9 cellular contexts compared by ENCODE assay signal in the genomic region with DNA sequence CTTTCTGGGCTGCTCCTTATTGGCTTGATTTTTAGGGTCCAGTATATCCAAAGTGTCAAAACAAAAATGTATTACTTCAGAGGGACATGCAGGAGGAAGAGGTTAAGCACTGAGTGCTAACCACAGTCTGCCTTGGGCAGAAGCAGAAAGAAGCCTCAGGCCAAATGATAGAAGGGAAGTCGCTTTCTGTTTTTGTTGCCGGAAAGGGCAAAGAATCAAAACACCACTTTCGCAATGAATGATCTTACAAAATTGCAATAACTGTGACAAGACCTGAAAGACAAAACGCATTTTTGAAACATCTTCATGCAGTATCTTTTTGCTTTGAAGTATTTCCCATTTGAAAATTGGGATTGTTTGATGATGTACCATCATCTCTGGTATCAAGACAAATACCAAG.
A peak's percentile ranks its signal among the peaks of the same experiment; 100 is the strongest.
DNase-seq lines count a peak whose midpoint lies in the region; ATAC-seq and TF ChIP-seq lines count a peak whose summit lies in the region.
"Had no signal": no experiment of that assay in that cellular context is flagged by ENCODE, and none has a peak within 500 bp of the region (broad histone marks: within the 10 kb centered on the region; RNA-seq: fewer than 3 reads in every experiment).

No MANE protein-coding gene starts in this region.

- 73 to 87% (median 80%) methylated on average over 4 of the region's 4 CpGs for WGBS in stomach, 5 donors

- CTCF ChIA-PET in CD8-positive, alpha-beta memory T cell (lab: Charles Lee) = interaction anchor here (0.8 to 1.8 kb wide), 2 partner anchors 55 to 97 kb away, joined by 3 read pairs; no protein-coding TSS in a partner anchor
- CTCF ChIA-PET in activated CD8-positive, alpha-beta T cell treated with anti-CD3 and anti-CD28 coated beads, Interleukin-2, amount 10 ng/mL, durations not matched to agents 7 days and 5 days (lab: Charles Lee) = interaction anchor here (1.0 to 1.4 kb wide), 2 partner anchors 9 to 10 kb away, joined by 3 to 4 read pairs; no protein-coding TSS in a partner anchor

- peaks cover 0 to 5% (median 0%) of the 10 kb centered on the region in 5 donors for H3K9me3 Mint-ChIP-seq in CD8-positive, alpha-beta memory T cell
- peaks cover 8% of the 10 kb centered on the region for H3K9me3 Mint-ChIP-seq in activated CD8-positive, alpha-beta T cell treated with anti-CD3 and anti-CD28 coated beads, Interleukin-2, amount 10 ng/mL, durations not matched to agents 7 days and 5 days (ENCODE audit: insufficient read depth)

- peak overlapping the region; percentile 74 to 99 (median 90) for H3K27ac Mint-ChIP-seq in CD8-positive, alpha-beta memory T cell
- peak overlapping the region; percentile 90 for H3K27ac Mint-ChIP-seq in activated CD8-positive, alpha-beta T cell treated with anti-CD3 and anti-CD28 coated beads, Interleukin-2, amount 10 ng/mL, durations not matched to agents 7 days and 5 days

- H3K4me3 ChIP-seq in CD8-positive, alpha-beta memory T cell (ENCODE audit: low read length) = peak overlapping the region; percentile 22
- H3K4me3 ChIP-seq in stomach (no peak overlapping the region), coronary artery (no peak overlapping the region)
- H3K4me3 ChIP-seq: adrenal gland had no signal

- POLR2A ChIA-PET in CD8-positive, alpha-beta memory T cell (lab: Charles Lee) = no interaction called here
- POLR2A ChIA-PET in activated CD8-positive, alpha-beta T cell treated with anti-CD3 and anti-CD28 coated beads, Interleukin-2, amount 10 ng/mL, durations not matched to agents 7 days and 5 days (lab: Charles Lee) = interaction anchor here (0.9 kb wide), 1 partner anchor 55 kb away, joined by 3 read pairs; no protein-coding TSS in a partner anchor

- no peak for TF ChIP-seq EP300 in stomach (IDR thresholded peaks at IDR 0.05)

- no peaks in the 10 kb centered on the region for H3K36me3 Mint-ChIP-seq in CD8-positive, alpha-beta memory T cell
- H3K36me3 Mint-ChIP-seq in activated CD8-positive, alpha-beta T cell treated with anti-CD3 and anti-CD28 coated beads, Interleukin-2, amount 10 ng/mL, durations not matched to agents 7 days and 5 days (ENCODE audit: low read depth) = peaks cover 13% of the 10 kb centered on the region

- no peaks in the 10 kb centered on the region for H3K27me3 Mint-ChIP-seq in CD8-positive, alpha-beta memory T cell
- no peaks in the 10 kb centered on the region for H3K27me3 Mint-ChIP-seq in activated CD8-positive, alpha-beta T cell treated with anti-CD3 and anti-CD28 coated beads, Interleukin-2, amount 10 ng/mL, durations not matched to agents 7 days and 5 days (ENCODE audit: low read depth)

- H3K36me3 ChIP-seq in CD8-positive, alpha-beta memory T cell (ENCODE audit: insufficient read depth, low read length) = no peaks in the 10 kb centered on the region
- no peaks in the 10 kb centered on the region for H3K36me3 ChIP-seq in stomach
- H3K36me3 ChIP-seq: adrenal gland had no signal

- H3K4me3 Mint-ChIP-seq in CD8-positive, alpha-beta memory T cell = peak overlapping the region; percentile 2 to 79 (median 71)
- peak overlapping the region; percentile 51 for H3K4me3 Mint-ChIP-seq in activated CD8-positive, alpha-beta T cell treated with anti-CD3 and anti-CD28 coated beads, Interleukin-2, amount 10 ng/mL, durations not matched to agents 7 days and 5 days

- ATAC-seq in GM19372 (IDR thresholded peaks at IDR 0.05; ENCODE audit: low read depth, unreplicated experiment) (peak; percentile 76), HG03378 (IDR thresholded peaks at IDR 0.05; ENCODE audit: unreplicated experiment) (peak; percentile 84)
- ATAC-seq in activated CD8-positive, alpha-beta T cell treated with anti-CD3 and anti-CD28 coated beads, Interleukin-2, amount 10 ng/mL, durations not matched to agents 7 days and 5 days = peak; percentile 82

- no peaks in the 10 kb centered on the region for H3K9me3 ChIP-seq in CD8-positive, alpha-beta memory T cell (ENCODE audit: low read length)
- no peaks in the 10 kb centered on the region for H3K9me3 ChIP-seq in stomach
- H3K9me3 ChIP-seq: adrenal gland had no signal

- peaks cover 48% of the 10 kb centered on the region for H3K4me1 ChIP-seq in CD8-positive, alpha-beta memory T cell (ENCODE audit: insufficient read depth, low read length)
- H3K4me1 ChIP-seq in stomach = peaks cover 0 to 47% (median 11%) of the 10 kb centered on the region in 4 donors
- H3K4me1 ChIP-seq: adrenal gland had no signal

- TF ChIP-seq CTCF in stomach (IDR thresholded peaks at IDR 0.05) (no peak), coronary artery (IDR thresholded peaks at IDR 0.05) (no peak)

- intact Hi-C loops in stomach (cut with DNase I; ENCODE audit: low total_unique reads) = no loop called here

- no peaks in the 10 kb centered on the region for H3K27me3 ChIP-seq in CD8-positive, alpha-beta memory T cell (ENCODE audit: insufficient read depth, low read length, poor library complexity, severe bottlenecking)
- H3K27me3 ChIP-seq in stomach = no peaks in the 10 kb centered on the region
- H3K27me3 ChIP-seq: adrenal gland had no signal

- peaks cover 56 to 67% (median 63%) of the 10 kb centered on the region in 3 donors for H3K4me1 Mint-ChIP-seq in CD8-positive, alpha-beta memory T cell
- peaks cover 63% of the 10 kb centered on the region for H3K4me1 Mint-ChIP-seq in activated CD8-positive, alpha-beta T cell treated with anti-CD3 and anti-CD28 coated beads, Interleukin-2, amount 10 ng/mL, durations not matched to agents 7 days and 5 days (ENCODE audit: low read depth)

- DNase-seq in CD8-positive, alpha-beta memory T cell = peak in 2 of 5 donors; percentile 26 to 48
- peak; percentile 63 for DNase-seq in activated CD8-positive, alpha-beta T cell treated with anti-CD3 and anti-CD28 coated beads, Interleukin-2, amount 10 ng/mL, durations not matched to agents 7 days and 5 days
- no peak for DNase-seq in stomach
- DNase-seq in mucosa of gallbladder (ENCODE audit: low spot score) = no peak
- DNase-seq in coronary artery (ENCODE audit: low spot score) = no peak
- no peak for DNase-seq in RKO (ENCODE audit: low spot score)

- H3K27ac ChIP-seq in CD8-positive, alpha-beta memory T cell (ENCODE audit: low read depth, low read length) = peak overlapping the region; percentile 14
- H3K27ac ChIP-seq in stomach (peak overlapping the region in 3 of 5 donors; percentile 16 to 68 (median 62)), coronary artery (peak overlapping the region in 1 of 2 donors; percentile 56)

- no peak for TF ChIP-seq POLR2A in stomach (IDR thresholded peaks at IDR 0.05)
